3 cellular contexts compared by ENCODE assay signal in the genomic region with DNA sequence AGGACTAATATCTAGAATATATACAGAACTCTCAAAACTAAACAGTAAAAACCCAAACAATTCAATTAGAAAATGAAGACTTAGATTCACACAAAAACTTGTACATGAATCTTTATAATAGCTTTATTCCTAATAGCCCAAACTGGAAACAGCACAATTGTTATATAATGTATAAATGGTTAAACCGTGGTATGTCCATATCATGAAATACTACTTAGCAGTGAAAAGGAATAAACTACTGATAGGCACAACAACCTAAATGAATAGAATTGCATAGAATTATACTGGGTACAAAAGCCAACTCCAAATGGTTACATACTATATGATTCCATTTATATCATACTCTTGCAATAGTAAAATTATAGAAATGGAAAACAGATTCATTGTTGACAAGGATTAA.
TF ChIP-seq lines count a peak whose summit lies in the region.

No MANE protein-coding gene starts in this region.

TF ChIP-seq in SK-N-SH treated with all-trans-retinoic acid at 6 μM for 48 hours, 23 proteins besides CTCF, POLR2A, EP300 and RAD21:
- peak; percentile 91 for TF ChIP-seq ZNF8 (CRISPR knock-in tag; IDR thresholded peaks at IDR 0.05)
- no peak for TF ChIP-seq ZNF70 (CRISPR knock-in tag; IDR thresholded peaks at IDR 0.05)

TF ChIP-seq in SK-N-SH, 30 proteins besides CTCF, POLR2A, EP300 and RAD21:
- no peak for TF ChIP-seq SMC3 (IDR thresholded peaks at IDR 0.05; ENCODE audit: low read depth, low read length)
- TF ChIP-seq, protein P1, sequence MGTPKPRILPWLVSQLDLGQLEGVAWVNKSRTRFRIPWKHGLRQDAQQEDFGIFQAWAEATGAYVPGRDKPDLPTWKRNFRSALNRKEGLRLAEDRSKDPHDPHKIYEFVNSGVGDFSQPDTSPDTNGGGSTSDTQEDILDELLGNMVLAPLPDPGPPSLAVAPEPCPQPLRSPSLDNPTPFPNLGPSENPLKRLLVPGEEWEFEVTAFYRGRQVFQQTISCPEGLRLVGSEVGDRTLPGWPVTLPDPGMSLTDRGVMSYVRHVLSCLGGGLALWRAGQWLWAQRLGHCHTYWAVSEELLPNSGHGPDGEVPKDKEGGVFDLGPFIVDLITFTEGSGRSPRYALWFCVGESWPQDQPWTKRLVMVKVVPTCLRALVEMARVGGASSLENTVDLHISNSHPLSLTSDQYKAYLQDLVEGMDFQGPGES (IDR thresholded peaks at IDR 0.05; ENCODE audit: low read depth, low read length), result no peak

TF ChIP-seq in K562, 482 proteins besides CTCF, POLR2A, EP300 and RAD21:
- TF ChIP-seq ZNF146 (CRISPR knock-in tag; IDR thresholded peaks at IDR 0.05; ENCODE audit: unreplicated experiment), result peak; percentile 42
- TF ChIP-seq MCM5 (IDR thresholded peaks at IDR 0.05; ENCODE audit: low read depth), result no peak
- TF ChIP-seq CAMTA2 (CRISPR knock-in tag; conservative IDR thresholded peaks at IDR 0.05), result no peak
- peak; percentile 42 for TF ChIP-seq RBM25 (IDR thresholded peaks at IDR 0.05; ENCODE audit: low read depth, low read length, severe bottlenecking)
- no peak for TF ChIP-seq ZNF124 (CRISPR knock-in tag; IDR thresholded peaks at IDR 0.05)
- TF ChIP-seq TFAM (CRISPR knock-in tag; conservative IDR thresholded peaks at IDR 0.05), result no peak
